Comparison of ENCODE assay signal across 8 cellular contexts in genomic region chr19:18636183-18636968, GRCh38. TPM values are rescaled to one million over a fixed set of nuclear protein-coding genes. Genes with fewer than 3 reads are reported as not detected.
DNase-seq lines count a peak whose midpoint lies in the region; ATAC-seq, FAIRE-seq and TF ChIP-seq lines count a peak whose summit lies in the region.

No MANE protein-coding gene starts in this region.

- peaks cover 5% of the 10 kb centered on the region in 2 donors for H3K27me3 Mint-ChIP-seq in CD8-positive, alpha-beta memory T cell
- peaks cover 7% of the 10 kb centered on the region for H3K27me3 Mint-ChIP-seq in activated CD8-positive, alpha-beta memory T cell treated with anti-CD3 and anti-CD28 coated beads, Interleukin-2, amount 10 ng/mL, durations not matched to agents 7 days and 5 days

- H2AFZ ChIP-seq in H1 (ENCODE audit: low read length): 0 out of 2 replicates have a peak overlapping the region, but pooled peaks have one; percentile 36

- H3K23ac ChIP-seq in H1 (ENCODE audit: insufficient read length): no peak overlapping the region
- H3K23ac ChIP-seq in mesendoderm (ENCODE audit: low read length): no peak overlapping the region

- POLR2A ChIA-PET in CD8-positive, alpha-beta memory T cell (lab: Charles Lee): no interaction called here
- POLR2A ChIA-PET in H1 (lab: Charles Lee; ENCODE audit: partially characterized antibody): interaction anchor here (1.1 to 1.3 kb wide), 2 partner anchors 29 to 35 kb away, joined by 3 read pairs; no protein-coding TSS in a partner anchor

- no peak overlapping the region; a peak in 1 of 7 replicates for H3K9ac ChIP-seq in H1 (replicated peaks in 1 of 4; ENCODE audit: extremely low read depth in 1 of 4, low read depth in 3 of 4, low read length in 3 of 4)
- H3K9ac ChIP-seq in mesendoderm (ENCODE audit: low read length): no peak overlapping the region

- H2BK12ac ChIP-seq in H1 (ENCODE audit: low read depth, low read length): peak overlapping the region; percentile 80; the same call in 1 of the 2 replicates

- no peak for TF ChIP-seq RAD21 in H1 (IDR thresholded peaks at IDR 0.05 in 1 of 2, conservative IDR thresholded peaks at IDR 0.05 in 1 of 2; ENCODE audit: low read depth in 2 of 2, low read length in 2 of 2)

- no peaks in the 10 kb centered on the region for H3K27me3 ChIP-seq in CD8-positive, alpha-beta memory T cell (ENCODE audit: insufficient read depth, low read length, poor library complexity, severe bottlenecking)
- H3K27me3 ChIP-seq in H1 (replicated peaks in 1 of 4; ENCODE audit: control insufficient read depth in 3 of 4, extremely low read depth in 1 of 4, insufficient read depth in 3 of 4, low read length in 3 of 4) (peaks cover 0 to 11% (median 5%) of the 10 kb centered on the region in 4 experiments; a peak in 4 of 7 replicates), mesendoderm (ENCODE audit: insufficient read depth, low read length, poor library complexity) (no peaks in the 10 kb centered on the region)

- peaks cover 7% of the 10 kb centered on the region for H3K79me1 ChIP-seq in H1 (ENCODE audit: low read depth, low read length)
- H3K79me1 ChIP-seq in mesendoderm (ENCODE audit: low read length): peaks cover 2% of the 10 kb centered on the region

- H3K27ac Mint-ChIP-seq in CD8-positive, alpha-beta memory T cell: peak overlapping the region; percentile 73 to 96 (median 88)
- peak overlapping the region; percentile 90 for H3K27ac Mint-ChIP-seq in activated CD8-positive, alpha-beta memory T cell treated with anti-CD3 and anti-CD28 coated beads, Interleukin-2, amount 10 ng/mL, durations not matched to agents 7 days and 5 days

- H3K9me3 Mint-ChIP-seq in CD8-positive, alpha-beta memory T cell: no peaks in the 10 kb centered on the region
- H3K9me3 Mint-ChIP-seq in activated CD8-positive, alpha-beta memory T cell treated with anti-CD3 and anti-CD28 coated beads, Interleukin-2, amount 10 ng/mL, durations not matched to agents 7 days and 5 days (ENCODE audit: low read depth): no peaks in the 10 kb centered on the region

- H3K79me2 ChIP-seq in H1 (ENCODE audit: control insufficient read depth in 1 of 2, insufficient read depth in 2 of 2, low read length in 2 of 2) (peaks cover 4% of the 10 kb centered on the region in 2 experiments), mesendoderm (ENCODE audit: control insufficient read depth, insufficient read depth, low read length) (no peaks in the 10 kb centered on the region)

- peak; percentile 96 to 99 (median 99) for DNase-seq in CD8-positive, alpha-beta memory T cell
- DNase-seq in HT-29 (ENCODE audit: low spot score) (peak; percentile 89), NOMO-1 treated with DMSO at 0.1 percent for 48 hours (lab: John Stamatoyannopoulos, UW; ENCODE audit: unreplicated experiment) (peak; percentile 99), H1 (ENCODE audit: low read depth in 1 of 2, low spot score in 2 of 2) (peak; percentile 94 to 100), mesendoderm (peak; percentile 99)
- DNase-seq in activated CD8-positive, alpha-beta memory T cell treated with anti-CD3 and anti-CD28 coated beads, Interleukin-2, amount 10 ng/mL, durations not matched to agents 7 days and 5 days: peak; percentile 99
- DNase-seq in stimulated activated CD8-positive, alpha-beta memory T cell treated with anti-CD3 and anti-CD28 coated beads, Interleukin-12 subunit alpha, Interleukin-12 subunit beta, amount 100 ng/mL, for 24 hours (ENCODE audit: extremely low read depth): peak; percentile 93

- peaks cover 19% of the 10 kb centered on the region for H3K4me1 ChIP-seq in CD8-positive, alpha-beta memory T cell (ENCODE audit: insufficient read depth, low read length)
- H3K4me1 ChIP-seq in H1 (replicated peaks in 1 of 4; ENCODE audit: control insufficient read depth in 3 of 4, insufficient read depth in 4 of 4, low read length in 3 of 4) (peaks cover 4 to 9% (median 4%) of the 10 kb centered on the region in 4 experiments; a peak in 5 of 7 replicates), mesendoderm (ENCODE audit: control insufficient read depth, low read depth, low read length) (no peaks in the 10 kb centered on the region)

- peak overlapping the region; percentile 52 to 70 for H3K4me2 ChIP-seq in H1 (ENCODE audit: insufficient read depth in 1 of 2, low read depth in 2 of 2, low read length in 2 of 2)
- peak overlapping the region; percentile 44 for H3K4me2 ChIP-seq in mesendoderm (ENCODE audit: low read length)

- H2AK5ac ChIP-seq in H1 (ENCODE audit: low read depth, low read length) (no peak overlapping the region), mesendoderm (ENCODE audit: low read length) (no peak overlapping the region)

- H2BK15ac ChIP-seq in H1 (ENCODE audit: low read length) (0 out of 2 replicates have a peak overlapping the region, but pooled peaks have one; percentile 88), mesendoderm (replicated peaks; ENCODE audit: low read depth) (no peak overlapping the region)

- H3K4me3 ChIP-seq in CD8-positive, alpha-beta memory T cell (ENCODE audit: low read length): peak overlapping the region; percentile 85
- H3K4me3 ChIP-seq in H1 (ENCODE audit: extremely low read depth in 1 of 4, insufficient read depth in 2 of 4, low read depth in 3 of 4, low read length in 4 of 4): peak overlapping the region; percentile 42 to 100 (median 58)
- H3K4me3 ChIP-seq in mesendoderm (ENCODE audit: low read length): no peak overlapping the region

- TF ChIP-seq POLR2A in H1 (IDR thresholded peaks at IDR 0.05; ENCODE audit: control extremely low read depth in 1 of 2, low read depth in 2 of 2, low read length in 2 of 2): no peak

- H3K4ac ChIP-seq in H1 (replicated peaks; ENCODE audit: insufficient read length, low read depth, low read length): no peak overlapping the region
- no peak overlapping the region for H3K4ac ChIP-seq in mesendoderm (ENCODE audit: low read depth, low read length)

- H4K91ac ChIP-seq in H1 (replicated peaks; ENCODE audit: insufficient read length, low read length): no peak overlapping the region

- 3% methylated on average over 14 of the region's 44 CpGs; no CpG with 5 or more reads in 1 of the 2 experiments for WGBS in H1 (ENCODE audit: extremely low coverage in 1 of 2, insufficient coverage in 1 of 2, insufficient read length in 1 of 2, insufficient replicate concordance in 2 of 2, low coverage in 1 of 2, low lambda C conversion rate in 2 of 2, missing lambda C conversion rate in 1 of 2), 2 experiments
- WGBS in mesendoderm (ENCODE audit: extremely low coverage, insufficient coverage, low lambda C conversion rate): no CpG with 5 or more reads among the region's 44 CpGs

- TF ChIP-seq CTCF in H1 (IDR thresholded peaks at IDR 0.05; ENCODE audit: control extremely low read depth in 1 of 3, insufficient read depth in 1 of 3, low read depth in 1 of 3, low read length in 3 of 3): peak in 1 of 3 experiments; percentile 2; a peak in 1 of 4 replicates

- H4K8ac ChIP-seq in H1 (ENCODE audit: extremely low read depth, insufficient read depth, low read length): peak overlapping the region; percentile 95
- H4K8ac ChIP-seq in mesendoderm (ENCODE audit: low read depth, low read length): no peak overlapping the region

- H4K5ac ChIP-seq in H1 (ENCODE audit: insufficient read length, low read depth, low read length) (no peak overlapping the region), mesendoderm (ENCODE audit: low read length) (no peak overlapping the region)

- peaks cover 25 to 38% (median 37%) of the 10 kb centered on the region in 3 donors for H3K4me1 Mint-ChIP-seq in CD8-positive, alpha-beta memory T cell
- peaks cover 19% of the 10 kb centered on the region for H3K4me1 Mint-ChIP-seq in activated CD8-positive, alpha-beta memory T cell treated with anti-CD3 and anti-CD28 coated beads, Interleukin-2, amount 10 ng/mL, durations not matched to agents 7 days and 5 days

- FAIRE-seq in H1 (lab: Jason Lieb, UNC): no peak

- no peak overlapping the region for H2BK120ac ChIP-seq in H1 (replicated peaks; ENCODE audit: low read depth, low read length)
- H2BK120ac ChIP-seq in mesendoderm (ENCODE audit: low read depth, low read length): no peak overlapping the region

- H3K36me3 ChIP-seq in CD8-positive, alpha-beta memory T cell (ENCODE audit: insufficient read depth, low read length): no peaks in the 10 kb centered on the region
- H3K36me3 ChIP-seq in H1 (ENCODE audit: control insufficient read depth in 2 of 4, insufficient read depth in 4 of 4, low read length in 3 of 4): no peaks in the 10 kb centered on the region
- no peaks in the 10 kb centered on the region for H3K36me3 ChIP-seq in mesendoderm (ENCODE audit: control insufficient read depth, insufficient read depth, low read length)

- peak; percentile 80 for ATAC-seq in GM21367 (IDR thresholded peaks at IDR 0.05; ENCODE audit: unreplicated experiment)
- peak; percentile 94 for ATAC-seq in activated CD8-positive, alpha-beta memory T cell treated with anti-CD3 and anti-CD28 coated beads, Interleukin-2, amount 10 ng/mL, durations not matched to agents 7 days and 5 days

- H4K20me1 ChIP-seq in H1 (replicated peaks in 1 of 2; ENCODE audit: control insufficient read depth in 1 of 2, insufficient read depth in 2 of 2, low read length in 2 of 2): peaks cover 0 to 6% of the 10 kb centered on the region in 2 experiments

- H3K36me3 Mint-ChIP-seq in CD8-positive, alpha-beta memory T cell: peaks cover 0 to 2% (median 0%) of the 10 kb centered on the region in 3 donors
- H3K36me3 Mint-ChIP-seq in activated CD8-positive, alpha-beta memory T cell treated with anti-CD3 and anti-CD28 coated beads, Interleukin-2, amount 10 ng/mL, durations not matched to agents 7 days and 5 days: peaks cover 2% of the 10 kb centered on the region

- CTCF ChIA-PET in CD8-positive, alpha-beta memory T cell (lab: Charles Lee): no interaction called here
- CTCF ChIA-PET in activated CD8-positive, alpha-beta memory T cell treated with anti-CD3 and anti-CD28 coated beads, Interleukin-2, amount 10 ng/mL, durations not matched to agents 7 days and 5 days (lab: Charles Lee): no interaction called here
- CTCF ChIA-PET in H1 (lab: Charles Lee; ENCODE audit: partially characterized antibody): no interaction called here

- H3K14ac ChIP-seq in H1 (ENCODE audit: insufficient read length): no peak overlapping the region

- H2BK5ac ChIP-seq in H1 (ENCODE audit: low read depth, low read length) (peak overlapping the region; percentile 83; the same call in 1 of the 2 replicates), mesendoderm (ENCODE audit: low read length) (no peak overlapping the region)

- no peak overlapping the region for H3K56ac ChIP-seq in H1 (replicated peaks; ENCODE audit: insufficient read length, low read depth, low read length)
- H3K56ac ChIP-seq in mesendoderm (ENCODE audit: low read length): peak overlapping the region; percentile 64

- H3K23me2 ChIP-seq in H1 (ENCODE audit: low read depth, low read length): peaks cover 8% of the 10 kb centered on the region; the same call in 1 of the 2 replicates

- H2BK20ac ChIP-seq in H1 (ENCODE audit: low read length): no peak overlapping the region

- H3K27ac ChIP-seq in CD8-positive, alpha-beta memory T cell (ENCODE audit: low read depth, low read length): peak overlapping the region; percentile 54
- peak overlapping the region; percentile 65; the same call in 1 of the 2 replicates for H3K27ac ChIP-seq in H1 (ENCODE audit: low read depth, low read length)
- H3K27ac ChIP-seq in mesendoderm (ENCODE audit: low read depth, low read length): no peak overlapping the region

- H3K9me3 ChIP-seq in CD8-positive, alpha-beta memory T cell (ENCODE audit: low read length): no peaks in the 10 kb centered on the region
- H3K9me3 ChIP-seq in H1 (ENCODE audit: insufficient read depth in 2 of 2, low read depth in 1 of 2, low read length in 1 of 2): no peaks in the 10 kb centered on the region

- H3K4me3 Mint-ChIP-seq in CD8-positive, alpha-beta memory T cell: peak overlapping the region; percentile 85 to 94 (median 89)
- peak overlapping the region; percentile 83 for H3K4me3 Mint-ChIP-seq in activated CD8-positive, alpha-beta memory T cell treated with anti-CD3 and anti-CD28 coated beads, Interleukin-2, amount 10 ng/mL, durations not matched to agents 7 days and 5 days

- H3K18ac ChIP-seq in H1 (ENCODE audit: extremely low read depth, low read length) (peak overlapping the region; percentile 87), mesendoderm (ENCODE audit: low read length) (no peak overlapping the region)

- no peak for TF ChIP-seq EP300 in H1 (IDR thresholded peaks at IDR 0.05; ENCODE audit: borderline replicate concordance in 1 of 2, low read depth in 2 of 2, low read length in 2 of 2)

RNA-seq across cellular contexts. Expression of gene KLHL26, which starts 0.5 kb away (rescaled TPM):
- 10 to 100 TPM; 12.4 to 12.8 TPM for total RNA-seq in CD8-positive, alpha-beta memory T cell
- 5.1 TPM for polyA plus RNA-seq in CD8-positive, alpha-beta memory T cell
- 4.5 and 5.9 TPM in 2 replicates for total RNA-seq in HT-29 (2014; rRNA removed; shearing (Covaris generic))
- total RNA-seq in activated CD8-positive, alpha-beta memory T cell treated with anti-CD3 and anti-CD28 coated beads, Interleukin-2, amount 10 ng/mL, durations not matched to agents 7 days and 5 days: 10 to 100 TPM; 12.8 to 15.8 TPM
- 8.8 and 9.0 TPM in 2 replicates for total RNA-seq in H1 (2021; fragmentation: NEBNext Ultra II Directional; extraction: Animal tissue kit (Norgen Biotek cat#: 25700))
- 2.2 and 6.7 TPM in 2 replicates for polyA plus RNA-seq in H1 (2011; rRNA removed)
- polyA plus RNA-seq in H1 (2011; cell fraction: cytosol; rRNA removed): 5.5 TPM
- polyA plus RNA-seq in H1 (2011; cell fraction: nucleus; rRNA removed): 6.8 TPM
- polyA plus RNA-seq in H1 (2012, experiment 1 of 2): 4.9 to 9.1 TPM (median 6.0 TPM) in 4 replicates
- 5.2 TPM for polyA plus RNA-seq in H1 (2012, experiment 2 of 2)
- polyA plus RNA-seq in H1 (2013, experiment 1 of 2): 4.2 TPM
- polyA plus RNA-seq in H1 (2013, experiment 2 of 2): 4.0 TPM
- 6.3 and 8.8 TPM in 2 replicates for polyA minus RNA-seq in H1 (2011; rRNA and poly(A)+ RNA removed)
- polyA minus RNA-seq in H1 (2011; cell fraction: cytosol; rRNA and poly(A)+ RNA removed): 11.4 TPM
- polyA minus RNA-seq in H1 (2011; cell fraction: nucleus; rRNA and poly(A)+ RNA removed): 3.9 TPM
- polyA plus RNA-seq in mesendoderm (2013, experiment 1 of 2): 2.7 TPM
- polyA plus RNA-seq in mesendoderm (2013, experiment 2 of 2): 2.7 TPM

RNA-seq across cellular contexts. Expression of gene TMEM59L, which starts 23.7 kb away (rescaled TPM):
- total RNA-seq in CD8-positive, alpha-beta memory T cell: not detected
- polyA plus RNA-seq in CD8-positive, alpha-beta memory T cell: not detected
- total RNA-seq in HT-29 (2014; rRNA removed; shearing (Covaris generic)): 0.10 TPM in 1 of 2 replicates, not detected in the other
- total RNA-seq in activated CD8-positive, alpha-beta memory T cell treated with anti-CD3 and anti-CD28 coated beads, Interleukin-2, amount 10 ng/mL, durations not matched to agents 7 days and 5 days: not detected
- 8.6 and 12.2 TPM in 2 replicates for total RNA-seq in H1 (2021; fragmentation: NEBNext Ultra II Directional; extraction: Animal tissue kit (Norgen Biotek cat#: 25700))
- 4.0 and 10.4 TPM in 2 replicates for polyA plus RNA-seq in H1 (2011; rRNA removed)
- 6.1 TPM for polyA plus RNA-seq in H1 (2011; cell fraction: cytosol; rRNA removed)
- 34.5 TPM for polyA plus RNA-seq in H1 (2011; cell fraction: nucleus; rRNA removed)
- 5.8 to 11.5 TPM (median 11.1 TPM) in 4 replicates for polyA plus RNA-seq in H1 (2012, experiment 1 of 2)
- 10.7 TPM for polyA plus RNA-seq in H1 (2012, experiment 2 of 2)
- 37.3 TPM for polyA plus RNA-seq in H1 (2013, experiment 1 of 2)
- 37.3 TPM for polyA plus RNA-seq in H1 (2013, experiment 2 of 2)
- 0.56 and 0.82 TPM in 2 replicates for polyA minus RNA-seq in H1 (2011; rRNA and poly(A)+ RNA removed)
- polyA minus RNA-seq in H1 (2011; cell fraction: cytosol; rRNA and poly(A)+ RNA removed): 9.2 TPM
- 5.0 TPM for polyA minus RNA-seq in H1 (2011; cell fraction: nucleus; rRNA and poly(A)+ RNA removed)
- 3.9 TPM for polyA plus RNA-seq in mesendoderm (2013, experiment 1 of 2)
- 3.6 TPM for polyA plus RNA-seq in mesendoderm (2013, experiment 2 of 2)

RNA-seq across cellular contexts. Expression of gene CRLF1, which starts 29.8 kb away (rescaled TPM):
- not detected for total RNA-seq in CD8-positive, alpha-beta memory T cell
- not detected for polyA plus RNA-seq in CD8-positive, alpha-beta memory T cell
- total RNA-seq in HT-29 (2014; rRNA removed; shearing (Covaris generic)): 0.16 TPM in 1 of 2 replicates, not detected in the other
- total RNA-seq in activated CD8-positive, alpha-beta memory T cell treated with anti-CD3 and anti-CD28 coated beads, Interleukin-2, amount 10 ng/mL, durations not matched to agents 7 days and 5 days: not detected
- total RNA-seq in H1 (2021; fragmentation: NEBNext Ultra II Directional; extraction: Animal tissue kit (Norgen Biotek cat#: 25700)): 9.5 and 10.3 TPM in 2 replicates
- 7.2 and 19.2 TPM in 2 replicates for polyA plus RNA-seq in H1 (2011; rRNA removed)
- 10.3 TPM for polyA plus RNA-seq in H1 (2011; cell fraction: cytosol; rRNA removed)
- 15.8 TPM for polyA plus RNA-seq in H1 (2011; cell fraction: nucleus; rRNA removed)
- 5.8 to 11.1 TPM (median 9.9 TPM) in 4 replicates for polyA plus RNA-seq in H1 (2012, experiment 1 of 2)
- polyA plus RNA-seq in H1 (2012, experiment 2 of 2): 10.1 TPM
- 46.8 TPM for polyA plus RNA-seq in H1 (2013, experiment 1 of 2)
- polyA plus RNA-seq in H1 (2013, experiment 2 of 2): 48.9 TPM
- polyA minus RNA-seq in H1 (2011; rRNA and poly(A)+ RNA removed): 0.68 and 2.1 TPM in 2 replicates
- polyA minus RNA-seq in H1 (2011; cell fraction: cytosol; rRNA and poly(A)+ RNA removed): 7.1 TPM
- polyA minus RNA-seq in H1 (2011; cell fraction: nucleus; rRNA and poly(A)+ RNA removed): 2.5 TPM
- polyA plus RNA-seq in mesendoderm (2013, experiment 1 of 2): 17.2 TPM
- 16.7 TPM for polyA plus RNA-seq in mesendoderm (2013, experiment 2 of 2)

RNA-seq across cellular contexts. Expression of gene CRTC1, which starts 47.1 kb away (rescaled TPM):
- total RNA-seq in CD8-positive, alpha-beta memory T cell: 1 to 10 TPM; 6.7 to 7.1 TPM
- polyA plus RNA-seq in CD8-positive, alpha-beta memory T cell: 1.3 TPM
- total RNA-seq in HT-29 (2014; rRNA removed; shearing (Covaris generic)): 4.1 and 4.7 TPM in 2 replicates
- 1 to 10 TPM; 5.9 to 6.4 TPM for total RNA-seq in activated CD8-positive, alpha-beta memory T cell treated with anti-CD3 and anti-CD28 coated beads, Interleukin-2, amount 10 ng/mL, durations not matched to agents 7 days and 5 days
- total RNA-seq in H1 (2021; fragmentation: NEBNext Ultra II Directional; extraction: Animal tissue kit (Norgen Biotek cat#: 25700)): 8.5 TPM in 2 replicates
- 2.9 and 6.5 TPM in 2 replicates for polyA plus RNA-seq in H1 (2011; rRNA removed)
- polyA plus RNA-seq in H1 (2011; cell fraction: cytosol; rRNA removed): 2.7 TPM
- polyA plus RNA-seq in H1 (2011; cell fraction: nucleus; rRNA removed): 18.3 TPM
- polyA plus RNA-seq in H1 (2012, experiment 1 of 2): 4.4 to 9.8 TPM (median 8.1 TPM) in 4 replicates
- polyA plus RNA-seq in H1 (2012, experiment 2 of 2): 4.9 TPM
- 8.8 TPM for polyA plus RNA-seq in H1 (2013, experiment 1 of 2)
- polyA plus RNA-seq in H1 (2013, experiment 2 of 2): 7.7 TPM
- 0.71 and 1.8 TPM in 2 replicates for polyA minus RNA-seq in H1 (2011; rRNA and poly(A)+ RNA removed)
- 4.7 TPM for polyA minus RNA-seq in H1 (2011; cell fraction: cytosol; rRNA and poly(A)+ RNA removed)
- 6.3 TPM for polyA minus RNA-seq in H1 (2011; cell fraction: nucleus; rRNA and poly(A)+ RNA removed)
- 6.2 TPM for polyA plus RNA-seq in mesendoderm (2013, experiment 1 of 2)
- polyA plus RNA-seq in mesendoderm (2013, experiment 2 of 2): 6.5 TPM

RNA-seq across cellular contexts. Expression of gene REX1BD, which starts 47.8 kb away (rescaled TPM):
- 100 to 1,000 TPM; 107 to 110 TPM for total RNA-seq in CD8-positive, alpha-beta memory T cell
- 169 TPM for polyA plus RNA-seq in CD8-positive, alpha-beta memory T cell
- 125 and 132 TPM in 2 replicates for total RNA-seq in HT-29 (2014; rRNA removed; shearing (Covaris generic))
- total RNA-seq in activated CD8-positive, alpha-beta memory T cell treated with anti-CD3 and anti-CD28 coated beads, Interleukin-2, amount 10 ng/mL, durations not matched to agents 7 days and 5 days: 100 to 1,000 TPM in 1 of 2 experiments, 10 to 100 TPM in 1; 88.9 to 102 TPM
- total RNA-seq in H1 (2021; fragmentation: NEBNext Ultra II Directional; extraction: Animal tissue kit (Norgen Biotek cat#: 25700)): 56.8 and 63.1 TPM in 2 replicates
- 62.7 and 132 TPM in 2 replicates for polyA plus RNA-seq in H1 (2011; rRNA removed)
- 95.5 TPM for polyA plus RNA-seq in H1 (2011; cell fraction: cytosol; rRNA removed)
- polyA plus RNA-seq in H1 (2011; cell fraction: nucleus; rRNA removed): 203 TPM
- polyA plus RNA-seq in H1 (2012, experiment 1 of 2): 24.8 to 73.2 TPM (median 62.2 TPM) in 4 replicates
- 46.1 TPM for polyA plus RNA-seq in H1 (2012, experiment 2 of 2)
- polyA plus RNA-seq in H1 (2013, experiment 1 of 2): 101 TPM
- polyA plus RNA-seq in H1 (2013, experiment 2 of 2): 91.7 TPM
- 2.7 and 3.3 TPM in 2 replicates for polyA minus RNA-seq in H1 (2011; rRNA and poly(A)+ RNA removed)
- 32.8 TPM for polyA minus RNA-seq in H1 (2011; cell fraction: cytosol; rRNA and poly(A)+ RNA removed)
- 20.1 TPM for polyA minus RNA-seq in H1 (2011; cell fraction: nucleus; rRNA and poly(A)+ RNA removed)
- polyA plus RNA-seq in mesendoderm (2013, experiment 1 of 2): 86.9 TPM
- 82.8 TPM for polyA plus RNA-seq in mesendoderm (2013, experiment 2 of 2)
